8 cellular contexts compared by ENCODE assay signal in genomic region chr9:87445646-87446045, GRCh38. TPM values are rescaled to one million over a fixed set of nuclear protein-coding genes. Genes with fewer than 3 reads are reported as not detected.
DNase-seq lines count a peak whose midpoint lies in the region; ATAC-seq lines count a peak whose summit lies in the region.

No MANE protein-coding gene starts in this region.

- DNase-seq in stimulated activated CD4-positive, alpha-beta T cell treated with anti-CD3 and anti-CD28 coated beads, Interleukin-15, amount 100 ng/mL, for 24 hours: peak; percentile 27
- DNase-seq in stimulated activated CD4-positive, alpha-beta T cell treated with anti-CD3 and anti-CD28 coated beads, Interleukin-4, amount 100 ng/mL, for 4 hours: no peak
- DNase-seq in NT2/D1 (ENCODE audit: low read depth, low spot score) (peak; percentile 16), ecto neural progenitor cell (ENCODE audit: low spot score) (peak; percentile 55), mucosa of gallbladder (ENCODE audit: low spot score) (peak; percentile 44), NCI-H1694 (lab: John Stamatoyannopoulos, UW) (no peak)

- H3K4me3 ChIP-seq in NT2/D1 (ENCODE audit: insufficient read length, low read depth): no peak overlapping the region

- peak; percentile 77 for ATAC-seq in HG02610 (IDR thresholded peaks at IDR 0.05; ENCODE audit: unreplicated experiment)
- ATAC-seq in activated CD4-positive, CD25-positive, alpha-beta regulatory T cell treated with anti-CD3 and anti-CD28 coated beads, Interleukin-2, amount 50 U/mL, for 24 hours: no peak

- H3K27me3 ChIP-seq in NT2/D1 (ENCODE audit: insufficient read depth, insufficient read length): no peaks in the 10 kb centered on the region

- H3K36me3 ChIP-seq in NT2/D1 (ENCODE audit: insufficient read depth, insufficient read length, low read length): no peaks in the 10 kb centered on the region

- no peak overlapping the region for H3K9ac ChIP-seq in NT2/D1 (ENCODE audit: insufficient read length, low read depth)

- H3K9me3 ChIP-seq in NT2/D1 (ENCODE audit: insufficient read depth, low read length): peaks cover 5% of the 10 kb centered on the region; the same call in 1 of the 2 replicates

- no peaks in the 10 kb centered on the region for H3K4me1 ChIP-seq in NT2/D1 (ENCODE audit: insufficient read depth, insufficient read length)

RNA-seq across cellular contexts. Expression of gene DAPK1, which starts 52.0 kb away (rescaled TPM):
- 179 TPM for total RNA-seq in mucosa of gallbladder

Comparison
In these comparisons a context has a peak if more than half of its experiments do, and no peak if none do; other contexts are left out.
1. DNase-seq: peak in stimulated activated CD4-positive, alpha-beta T cell treated with anti-CD3 and anti-CD28 coated beads, Interleukin-15, amount 100 ng/mL, for 24 hours (single experiment), NT2/D1 (single experiment), ecto neural progenitor cell (single experiment) and mucosa of gallbladder (single experiment); none in stimulated activated CD4-positive, alpha-beta T cell treated with anti-CD3 and anti-CD28 coated beads, Interleukin-4, amount 100 ng/mL, for 4 hours (0 of 2) and NCI-H1694 (single experiment).